Comparison of ENCODE assay signal across 19 cellular contexts in the genomic region with DNA sequence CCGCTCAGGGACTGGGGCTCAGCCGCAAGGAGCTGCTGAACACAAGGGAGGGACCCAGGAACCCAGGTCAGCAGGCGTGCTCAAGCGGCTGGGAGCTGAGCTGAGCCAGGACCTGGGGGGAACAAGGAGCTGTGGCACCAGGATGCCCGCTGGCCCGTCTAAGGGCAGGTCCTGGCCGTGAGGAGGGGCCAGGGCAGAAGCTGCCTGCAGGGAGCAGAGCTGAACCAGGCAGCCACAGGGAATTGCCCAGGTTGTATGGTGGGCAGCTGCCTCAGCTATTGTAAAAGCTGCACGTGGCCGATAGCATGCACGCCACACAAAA.
DNase-seq lines count a peak whose midpoint lies in the region; ATAC-seq, FAIRE-seq and TF ChIP-seq lines count a peak whose summit lies in the region.
"Had no signal": no experiment of that assay in that cellular context is flagged by ENCODE, and none has a peak within 500 bp of the region (broad histone marks: within the 10 kb centered on the region; RNA-seq: fewer than 3 reads in every experiment).

No MANE protein-coding gene starts in this region.

- H3K4me2 ChIP-seq in BLaER1 (peak overlapping the region; percentile 61; the same call in 1 of the 2 replicates), GM23248 (ENCODE audit: unreplicated experiment) (no peak overlapping the region), GM12878 (ENCODE audit: control insufficient read depth, insufficient read depth) (no peak overlapping the region)

- TF ChIP-seq CTCF in GM12878 (IDR thresholded peaks at IDR 0.05 in 2 of 3, conservative IDR thresholded peaks at IDR 0.05 in 1 of 3; ENCODE audit: control insufficient read depth in 2 of 3, extremely low read depth in 1 of 3, insufficient read depth in 1 of 3, low read depth in 3 of 3, low read length in 3 of 3): no peak

- peak; percentile 33; the same call in 1 of the 2 replicates for TF ChIP-seq POLR2A in GM12878 (IDR thresholded peaks at IDR 0.05; ENCODE audit: low read depth, low read length)

- CTCF ChIA-PET in GM12878 (lab: Yijun Ruan, JAX): no interaction called here

- H3K4me1 ChIP-seq in BLaER1 (peaks cover 74% of the 10 kb centered on the region), GM23248 (ENCODE audit: insufficient read depth) (no peaks in the 10 kb centered on the region), GM12878 (ENCODE audit: control insufficient read depth, insufficient read depth, low read length) (peaks cover 12% of the 10 kb centered on the region), iPS-15b (ENCODE audit: control insufficient read depth, insufficient read depth, low read length) (peaks cover 5% of the 10 kb centered on the region)
- H3K4me1 ChIP-seq: BE2C, Peyer's patch had no signal

- POLR2A ChIA-PET in GM12878 (lab: Charles Lee): no interaction called here

- H3K4me3 ChIP-seq in BLaER1 (no peak overlapping the region), GM23248 (no peak overlapping the region), GM12878 (no peak overlapping the region), iPS-15b (ENCODE audit: low read depth, low read length) (no peak overlapping the region)
- H3K4me3 ChIP-seq: Peyer's patch, SJCRH30 had no signal

- H2AFZ ChIP-seq in GM23248 (no peak overlapping the region), GM12878 (ENCODE audit: control insufficient read depth, low read depth, low read length) (no peak overlapping the region)

- RAD21 ChIA-PET in GM12878 (lab: Charles Lee; ENCODE audit: unreplicated experiment): interaction anchor here (0.9 to 1.0 kb wide), 2 partner anchors 114 to 151 kb away, joined by 3 to 4 read pairs; no protein-coding TSS in a partner anchor

- in situ Hi-C loops in GM23248 (cut with MboI) (no loop called here), GM12878 (cut with MboI) (loop anchor here (25.0 kb wide), 1 partner anchor 222 kb away; no protein-coding TSS in a partner anchor)

- DNase-seq in GM23248: no peak
- DNase-seq in GM12878 (ENCODE audit: low read depth, low spot score): no peak
- DNase-seq in T1000 (lab: John Stamatoyannopoulos, UW): no peak
- no peak for DNase-seq in activated CD4-positive, alpha-beta T cell treated with anti-CD3 and anti-CD28 coated beads, Interleukin-2, amount 50 U/mL, for 4 hours
- DNase-seq: BE2C; CD4-positive, alpha-beta memory T cell; DMS 273 treated with DMSO at 0.1 percent for 48 hours; KG1; NCI-H1436; NCI-H187 treated with DMSO at 0.1 percent for 48 hours; NCI-H226; SJCRH30 had no signal

- H3K27me3 ChIP-seq in BLaER1 (no peaks in the 10 kb centered on the region), GM23248 (replicated peaks; ENCODE audit: insufficient read depth) (no peaks in the 10 kb centered on the region), GM12878 (replicated peaks in 1 of 2; ENCODE audit: control insufficient read depth in 2 of 2, insufficient read depth in 2 of 2, low read length in 1 of 2) (no peaks in the 10 kb centered on the region), iPS-15b (ENCODE audit: control insufficient read depth, insufficient read depth, low read length) (no peaks in the 10 kb centered on the region)
- H3K27me3 ChIP-seq: BE2C, Peyer's patch, SJCRH30 had no signal

- H4K20me1 ChIP-seq in BLaER1 (no peaks in the 10 kb centered on the region), GM23248 (ENCODE audit: insufficient read depth) (no peaks in the 10 kb centered on the region), GM12878 (ENCODE audit: control insufficient read depth, insufficient read depth) (no peaks in the 10 kb centered on the region)

- no peak for FAIRE-seq in GM12878 (lab: Jason Lieb, UNC)
- FAIRE-seq: H54 had no signal

- H3K9me3 ChIP-seq in BLaER1 (no peaks in the 10 kb centered on the region), GM23248 (ENCODE audit: low read depth) (no peaks in the 10 kb centered on the region), GM12878 (replicated peaks; ENCODE audit: control insufficient read depth, insufficient read depth, low read length) (no peaks in the 10 kb centered on the region), iPS-15b (ENCODE audit: control insufficient read depth, insufficient read depth, low read length) (no peaks in the 10 kb centered on the region)
- H3K9me3 ChIP-seq: BE2C, Caco-2, Peyer's patch, SJCRH30 had no signal

- H3K9ac ChIP-seq in BLaER1 (no peak overlapping the region), GM23248 (no peak overlapping the region), GM12878 (ENCODE audit: control insufficient read depth, insufficient read depth, low read length) (no peak overlapping the region), iPS-15b (ENCODE audit: low read depth, low read length) (peak overlapping the region; percentile 24)

- TF ChIP-seq RAD21 in GM12878 (IDR thresholded peaks at IDR 0.05; ENCODE audit: insufficient read depth, low read depth, low read length): no peak

- SMC1A ChIA-PET in GM12878 (lab: Charles Lee; ENCODE audit: uncharacterized antibody, unreplicated experiment): interaction anchor here (0.6 kb wide), 1 partner anchor 1106 kb away, joined by 3 read pairs; no protein-coding TSS in a partner anchor

- H3K36me3 ChIP-seq in BLaER1 (0 out of 2 replicates have a peak, but pooled peaks cover 4% of the 10 kb centered on the region), GM23248 (ENCODE audit: low read depth) (peaks cover 3% of the 10 kb centered on the region; the same call in 1 of the 2 replicates), GM12878 (ENCODE audit: control insufficient read depth in 2 of 2, insufficient read depth in 2 of 2, low read length in 1 of 2) (no peaks in the 10 kb centered on the region), iPS-15b (ENCODE audit: control insufficient read depth, insufficient read depth, low read length) (peaks cover 15% of the 10 kb centered on the region)
- H3K36me3 ChIP-seq: SJCRH30 had no signal

- no peaks in the 10 kb centered on the region for H3K79me2 ChIP-seq in GM23248 (ENCODE audit: insufficient read depth)
- H3K79me2 ChIP-seq in GM12878 (ENCODE audit: control insufficient read depth, insufficient read depth, low read length): no peaks in the 10 kb centered on the region

- peaks cover 18% of the 10 kb centered on the region; the same call in 1 of the 2 replicates for H3F3A ChIP-seq in GM23248 (ENCODE audit: insufficient read depth)

- 94% methylated on average over 10 of the region's 10 CpGs for WGBS in GM23248 (ENCODE audit: low coverage in 1 of 2, low lambda C conversion rate in 2 of 2, missing lambda C conversion rate in 2 of 2), 2 experiments
- 69% methylated on average over 10 of the region's 10 CpGs for WGBS in GM12878 (ENCODE audit: insufficient coverage, insufficient replicate concordance, low lambda C conversion rate, missing lambda C conversion rate)

- no peak for TF ChIP-seq EP300 in GM12878 (IDR thresholded peaks at IDR 0.05; ENCODE audit: borderline replicate concordance in 1 of 2, control insufficient read depth in 1 of 2, low read depth in 2 of 2, low read length in 2 of 2)

- H3K27ac ChIP-seq in BLaER1 (no peak overlapping the region), GM23248 (0 out of 2 replicates have a peak overlapping the region, but pooled peaks have one; percentile 3), GM12878 (ENCODE audit: control insufficient read depth, insufficient read depth) (no peak overlapping the region)
- H3K27ac ChIP-seq: Peyer's patch, SJCRH30 had no signal

- H3K9me2 ChIP-seq in GM23248 (ENCODE audit: insufficient read depth): no peaks in the 10 kb centered on the region

- ATAC-seq in GM12878 (no peak), HG03108 (IDR thresholded peaks at IDR 0.05; ENCODE audit: unreplicated experiment) (no peak), GM18502 (IDR thresholded peaks at IDR 0.05; ENCODE audit: poor library complexity, unreplicated experiment) (no peak)

- no TSS peak for BruUV-seq in GM12878 (replicated peaks; lab: Mats Ljungman, UMichigan)

- intact Hi-C loops in GM12878 (cut with micrococcal nuclease; ENCODE audit: unreplicated experiment): no loop called here

TF ChIP-seq in GM12878, 131 proteins besides CTCF, POLR2A, EP300 and RAD21 (continues in another document):
- TF ChIP-seq CUX1 (IDR thresholded peaks at IDR 0.05; ENCODE audit: insufficient replicate concordance, low read depth, low read length): no peak
